18 cellular contexts compared by ENCODE assay signal in genomic region chr2:137912358-137912757, GRCh38. TPM values are rescaled to one million over a fixed set of nuclear protein-coding genes. Genes with fewer than 3 reads are reported as not detected.
DNase-seq lines count a peak whose midpoint lies in the region; ATAC-seq, FAIRE-seq and TF ChIP-seq lines count a peak whose summit lies in the region.
"Had no signal": no experiment of that assay in that cellular context is flagged by ENCODE, and none has a peak within 500 bp of the region (broad histone marks: within the 10 kb centered on the region; RNA-seq: fewer than 3 reads in every experiment).

No MANE protein-coding gene starts in this region.

- H4K20me1 ChIP-seq in IMR-90 (ENCODE audit: insufficient read depth, low read length) (no peaks in the 10 kb centered on the region), GM12878 (ENCODE audit: control insufficient read depth, insufficient read depth) (no peaks in the 10 kb centered on the region)

- H4K8ac ChIP-seq in IMR-90 (ENCODE audit: low read depth in 2 of 2, low read length in 2 of 2): no peak overlapping the region

- RAD21 ChIA-PET in GM12878 (lab: Charles Lee; ENCODE audit: unreplicated experiment): interaction anchor here (0.6 to 4.5 kb wide), 16 partner anchors 23 to 921 kb away, joined by 3 to 33 read pairs (median 4); no protein-coding TSS in a partner anchor

- no peak overlapping the region for H4K5ac ChIP-seq in IMR-90 (ENCODE audit: low read depth, low read length)

- POLR2A ChIA-PET in IMR-90 (lab: Charles Lee; ENCODE audit: unreplicated experiment): no interaction called here
- POLR2A ChIA-PET in GM12878 (lab: Charles Lee): no interaction called here

- no peak overlapping the region for H3K18ac ChIP-seq in IMR-90 (ENCODE audit: low read depth, low read length)

- dilution Hi-C loops in IMR-90 (cut with HindIII; ENCODE audit: low sequenced_read_pairs, unreplicated experiment): no loop called here

- H2BK15ac ChIP-seq in IMR-90 (ENCODE audit: low read depth, low read length): no peak overlapping the region

- TF ChIP-seq POLR2A in IMR-90 (IDR thresholded peaks at IDR 0.05; ENCODE audit: low read depth, low read length) (no peak), GM12878 (IDR thresholded peaks at IDR 0.05; ENCODE audit: low read depth, low read length) (no peak)

- no peak overlapping the region for H2AK9ac ChIP-seq in IMR-90 (replicated peaks; ENCODE audit: low read depth, low read length, poor library complexity)

- no peak for FAIRE-seq in GM12878 (lab: Jason Lieb, UNC)

- no peaks in the 10 kb centered on the region for H3K79me2 ChIP-seq in GM12878 (ENCODE audit: control insufficient read depth, insufficient read depth, low read length)

- no TSS peak for BruUV-seq in IMR-90 (replicated peaks; lab: Mats Ljungman, UMichigan)
- no TSS peak for BruUV-seq in GM12878 (replicated peaks; lab: Mats Ljungman, UMichigan)

- no peaks in the 10 kb centered on the region for H3K9me1 ChIP-seq in IMR-90 (ENCODE audit: insufficient read depth, low read length)

- H2AK5ac ChIP-seq in IMR-90 (ENCODE audit: low read depth, low read length): no peak overlapping the region

- no peaks in the 10 kb centered on the region for H3K9me3 ChIP-seq in IMR-90 (ENCODE audit: control insufficient read depth, insufficient read depth, low read length)
- no peaks in the 10 kb centered on the region for H3K9me3 ChIP-seq in GM12878 (replicated peaks; ENCODE audit: control insufficient read depth, insufficient read depth, low read length)

- DNase-seq in NCI-H82 (lab: John Stamatoyannopoulos, UW) (peak; percentile 40), NCI-H82 treated with DMSO at 0.1 percent for 48 hours (lab: John Stamatoyannopoulos, UW; ENCODE audit: unreplicated experiment) (no peak), IMR-90 (peak; percentile 1), GM12878 (ENCODE audit: low read depth, low spot score) (peak; percentile 11), skeletal muscle cell (ENCODE audit: low read depth) (peak; percentile 13), NCI-H2227 treated with DMSO at 0.1 percent for 48 hours (lab: John Stamatoyannopoulos, UW) (no peak), SHP77 (lab: John Stamatoyannopoulos, UW) (no peak)
- DNase-seq: CD8-positive, alpha-beta T cell; HFFc6; Kasumi-1; MV-4-11; NCI-H1417 treated with DMSO at 0.1 percent for 48 hours; NCI-H2029; NCI-H526 treated with DMSO at 0.1 percent for 48 hours had no signal

- CTCF ChIA-PET in IMR-90 (lab: Yijun Ruan, JAX) (interaction anchor here (1.3 to 1.7 kb wide), 3 partner anchors 32 to 179 kb away, joined by 3 to 5 read pairs (median 4); no protein-coding TSS in a partner anchor), GM12878 (lab: Yijun Ruan, JAX) (interaction anchor here (0.7 to 5.9 kb wide), 16 partner anchors 17 to 1120 kb away, joined by 3 to 71 read pairs (median 7); no protein-coding TSS in a partner anchor)

- no peak overlapping the region for H3K27ac ChIP-seq in IMR-90 (ENCODE audit: insufficient read depth, low read length)
- no peak overlapping the region for H3K27ac ChIP-seq in GM12878 (ENCODE audit: control insufficient read depth, insufficient read depth)
- H3K27ac ChIP-seq: 22Rv1 had no signal

- H3K9ac ChIP-seq in IMR-90 (ENCODE audit: low read depth, low read length): no peak overlapping the region
- no peak overlapping the region for H3K9ac ChIP-seq in GM12878 (ENCODE audit: control insufficient read depth, insufficient read depth, low read length)

- TF ChIP-seq RAD21 in IMR-90 (IDR thresholded peaks at IDR 0.05; ENCODE audit: low read length): no peak
- TF ChIP-seq RAD21 in GM12878 (IDR thresholded peaks at IDR 0.05; ENCODE audit: insufficient read depth, low read depth, low read length): no peak

- TF ChIP-seq EP300 in GM12878 (IDR thresholded peaks at IDR 0.05; ENCODE audit: borderline replicate concordance in 1 of 2, control insufficient read depth in 1 of 2, low read depth in 2 of 2, low read length in 2 of 2): no peak

- no peak overlapping the region for H2BK5ac ChIP-seq in IMR-90 (ENCODE audit: low read depth, low read length, poor library complexity, severe bottlenecking)

- no peak overlapping the region for H3K4ac ChIP-seq in IMR-90 (ENCODE audit: low read depth, low read length)

- H3K36me3 ChIP-seq in IMR-90 (ENCODE audit: control insufficient read depth, insufficient read depth, low read length) (no peaks in the 10 kb centered on the region), GM12878 (ENCODE audit: control insufficient read depth in 2 of 2, insufficient read depth in 2 of 2, low read length in 1 of 2) (no peaks in the 10 kb centered on the region)

- SMC1A ChIA-PET in GM12878 (lab: Charles Lee; ENCODE audit: uncharacterized antibody, unreplicated experiment): interaction anchor here (0.7 to 4.8 kb wide), 18 partner anchors 15 to 915 kb away, joined by 3 to 40 read pairs (median 4); no protein-coding TSS in a partner anchor

- no CpG with 5 or more reads among the region's 2 CpGs for WGBS in IMR-90 (ENCODE audit: extremely low coverage in 2 of 2, insufficient read length in 1 of 2), 2 experiments
- WGBS in GM12878 (ENCODE audit: insufficient coverage, insufficient replicate concordance, low lambda C conversion rate, missing lambda C conversion rate): 20% methylated on average over 2 of the region's 2 CpGs

- no peak overlapping the region for H3K56ac ChIP-seq in IMR-90 (ENCODE audit: extremely low read depth, insufficient read depth, low read length)

- H3K4me3 ChIP-seq in IMR-90 (ENCODE audit: insufficient read depth, low read depth, low read length) (no peak overlapping the region), GM12878 (no peak overlapping the region), skeletal muscle cell (ENCODE audit: low read depth, low read length) (no peak overlapping the region)

- ATAC-seq in IMR-90 (ENCODE audit: low read depth) (no peak), GM12878 (peak; percentile 54), GM21786 (IDR thresholded peaks at IDR 0.05; ENCODE audit: unreplicated experiment) (no peak)
- ATAC-seq: CD8-positive, alpha-beta T cell; Panc1; Right ventricle myocardium inferior had no signal

- H2BK20ac ChIP-seq in IMR-90 (ENCODE audit: low read depth, low read length): no peak overlapping the region

- no peak for TF ChIP-seq CTCF in IMR-90 (conservative IDR thresholded peaks at IDR 0.05; ENCODE audit: low read depth, low read length)
- no peak for TF ChIP-seq CTCF in GM12878 (IDR thresholded peaks at IDR 0.05 in 2 of 3, conservative IDR thresholded peaks at IDR 0.05 in 1 of 3; ENCODE audit: control insufficient read depth in 2 of 3, extremely low read depth in 1 of 3, insufficient read depth in 1 of 3, low read depth in 3 of 3, low read length in 3 of 3)

- H3K27me3 ChIP-seq in IMR-90 (ENCODE audit: control insufficient read depth, insufficient read depth, low read length) (0 out of 2 replicates have a peak, but pooled peaks cover 3% of the 10 kb centered on the region), GM12878 (replicated peaks in 1 of 2; ENCODE audit: control insufficient read depth in 2 of 2, insufficient read depth in 2 of 2, low read length in 1 of 2) (no peaks in the 10 kb centered on the region; a peak in 1 of 4 replicates)

- H3K79me1 ChIP-seq in IMR-90 (ENCODE audit: low read depth in 1 of 2, low read length in 2 of 2): no peaks in the 10 kb centered on the region

- no peak overlapping the region for H2BK120ac ChIP-seq in IMR-90 (ENCODE audit: low read depth, low read length)

- intact Hi-C loops in IMR-90 (cut with micrococcal nuclease): loop anchor here (10.0 kb wide), 2 partner anchors 592 to 792 kb away; partner anchors contain the start of gene SPOPL
- intact Hi-C loops in GM12878 (cut with micrococcal nuclease; ENCODE audit: unreplicated experiment): loop anchor here (10.0 kb wide), 1 partner anchor 352 kb away; no protein-coding TSS in a partner anchor

- no peak overlapping the region for H3K4me2 ChIP-seq in IMR-90 (ENCODE audit: low read depth, low read length)
- H3K4me2 ChIP-seq in GM12878 (ENCODE audit: control insufficient read depth, insufficient read depth): no peak overlapping the region

- H4K91ac ChIP-seq in IMR-90 (ENCODE audit: insufficient read depth, low read depth, low read length): no peak overlapping the region

- H2AFZ ChIP-seq in IMR-90 (replicated peaks; ENCODE audit: low read length, poor library complexity): no peak overlapping the region
- no peak overlapping the region for H2AFZ ChIP-seq in GM12878 (ENCODE audit: control insufficient read depth, low read depth, low read length)

- no peak overlapping the region for H3K23ac ChIP-seq in IMR-90 (ENCODE audit: low read depth, low read length)

- no peak overlapping the region for H3K14ac ChIP-seq in IMR-90 (replicated peaks; ENCODE audit: low read depth, low read length)

- H3K4me1 ChIP-seq in IMR-90 (ENCODE audit: control insufficient read depth, insufficient read depth, low read length) (no peaks in the 10 kb centered on the region), GM12878 (ENCODE audit: control insufficient read depth, insufficient read depth, low read length) (no peaks in the 10 kb centered on the region)

- in situ Hi-C loops in IMR-90 (cut with MboI; ENCODE audit: low sequenced_read_pairs): loop anchor here (10.0 to 25.0 kb wide), 3 partner anchors 182 to 875 kb away; partner anchors contain the start of gene NXPH2
- in situ Hi-C loops in GM12878 (cut with MboI): loop anchor here (5.0 to 10.0 kb wide), 3 partner anchors 172 to 915 kb away; no protein-coding TSS in a partner anchor

TF ChIP-seq in IMR-90, 13 proteins besides CTCF, POLR2A, EP300 and RAD21 (continues in another document):
- TF ChIP-seq MAFK (IDR thresholded peaks at IDR 0.05; ENCODE audit: low read depth, low read length): no peak

TF ChIP-seq in GM12878, 131 proteins besides CTCF, POLR2A, EP300 and RAD21 (continues in another document):
- TF ChIP-seq IKZF2 (IDR thresholded peaks at IDR 0.05): no peak

RNA-seq across cellular contexts. Expression of gene HNMT, which starts 51.9 kb away (rescaled TPM):
- 12.2 and 14.2 TPM in 2 replicates for total RNA-seq in IMR-90 (2012; rRNA removed)
- 6.3 and 6.4 TPM in 2 replicates for polyA plus RNA-seq in IMR-90 (2012; rRNA removed)
- polyA plus RNA-seq in IMR-90 (2012; cell fraction: cytosol; rRNA removed): 2.7 and 2.8 TPM in 2 replicates
- 0.25 and 5.2 TPM in 2 replicates for polyA plus RNA-seq in IMR-90 (2012; cell fraction: nucleus; rRNA removed; ENCODE audit: low replicate concordance)
- not detected in 2 replicates for total RNA-seq in GM12878 (2013; cell fraction: nucleolus; rRNA removed)
- not detected in 2 replicates for total RNA-seq in GM12878 (2014; rRNA removed)
- total RNA-seq in GM12878 (2014; rRNA removed; fragmentation: Illumina TruSeq; extraction: Trizol): not detected in 2 replicates
- 0.43 TPM in 1 of 2 replicates, not detected in the other for total RNA-seq in GM12878 (2021)
- polyA plus RNA-seq in GM12878 (2011; ENCODE audit: low read depth): not detected
- not detected in 2 replicates for polyA plus RNA-seq in GM12878 (2011; rRNA removed)
- polyA plus RNA-seq in GM12878 (2011; cell fraction: cytosol; rRNA removed): not detected in 2 replicates
- not detected in 2 replicates for polyA plus RNA-seq in GM12878 (2011; cell fraction: nucleus; rRNA removed)
- polyA plus RNA-seq in GM12878 (2012): not detected in 2 replicates
- polyA plus RNA-seq in GM12878 (2014; fragmentation: Illumina TruSeq; extraction: Trizol): not detected in 2 replicates
- not detected for polyA plus RNA-seq in GM12878 (2014; fragmentation: Nextera tagmentation; extraction: Ambion mirVana)
- not detected in 2 replicates for polyA plus RNA-seq in GM12878 (2014; rRNA removed)
- polyA plus RNA-seq in GM12878 (2016; fragmentation: Nextera tagmentation; extraction: Ambion mirVana): not detected
- not detected in 2 replicates for polyA minus RNA-seq in GM12878 (2011; rRNA and poly(A)+ RNA removed)
- polyA minus RNA-seq in GM12878 (2011; cell fraction: cytosol; rRNA and poly(A)+ RNA removed): not detected in 2 replicates
- polyA minus RNA-seq in GM12878 (2011; cell fraction: nucleus; rRNA and poly(A)+ RNA removed): not detected in 2 replicates
- total RNA-seq: CD8-positive, alpha-beta T cell had no signal

Comparison
In these comparisons a context has a peak if more than half of its experiments do, and no peak if none do; other contexts are left out.
1. DNase-seq: peak in NCI-H82 (single experiment), IMR-90 (single experiment), GM12878 (single experiment) and skeletal muscle cell (single experiment); none in NCI-H82 treated with DMSO at 0.1 percent for 48 hours (single experiment), NCI-H2227 treated with DMSO at 0.1 percent for 48 hours (single experiment) and SHP77 (0 of 2).